ENCODE assay signal across 1 cellular context in genomic region chr21:32768530-32768929, GRCh38.
TF ChIP-seq lines count a peak whose summit lies in the region.

No MANE protein-coding gene starts in this region.

TF ChIP-seq in IMR-90, 13 proteins besides CTCF, POLR2A, EP300 and RAD21:
- TF ChIP-seq SMC3 (IDR thresholded peaks at IDR 0.05; ENCODE audit: low read depth, low read length), result no peak
- no peak for TF ChIP-seq NFE2L2 (IDR thresholded peaks at IDR 0.05; ENCODE audit: low read depth, low read length)
- no peak for TF ChIP-seq MAFK (IDR thresholded peaks at IDR 0.05; ENCODE audit: low read depth, low read length)
- no peak for TF ChIP-seq MXI1 (IDR thresholded peaks at IDR 0.05; ENCODE audit: borderline replicate concordance, low read depth, low read length)
